Comparison of ENCODE assay signal across 11 cellular contexts in the genomic region with DNA sequence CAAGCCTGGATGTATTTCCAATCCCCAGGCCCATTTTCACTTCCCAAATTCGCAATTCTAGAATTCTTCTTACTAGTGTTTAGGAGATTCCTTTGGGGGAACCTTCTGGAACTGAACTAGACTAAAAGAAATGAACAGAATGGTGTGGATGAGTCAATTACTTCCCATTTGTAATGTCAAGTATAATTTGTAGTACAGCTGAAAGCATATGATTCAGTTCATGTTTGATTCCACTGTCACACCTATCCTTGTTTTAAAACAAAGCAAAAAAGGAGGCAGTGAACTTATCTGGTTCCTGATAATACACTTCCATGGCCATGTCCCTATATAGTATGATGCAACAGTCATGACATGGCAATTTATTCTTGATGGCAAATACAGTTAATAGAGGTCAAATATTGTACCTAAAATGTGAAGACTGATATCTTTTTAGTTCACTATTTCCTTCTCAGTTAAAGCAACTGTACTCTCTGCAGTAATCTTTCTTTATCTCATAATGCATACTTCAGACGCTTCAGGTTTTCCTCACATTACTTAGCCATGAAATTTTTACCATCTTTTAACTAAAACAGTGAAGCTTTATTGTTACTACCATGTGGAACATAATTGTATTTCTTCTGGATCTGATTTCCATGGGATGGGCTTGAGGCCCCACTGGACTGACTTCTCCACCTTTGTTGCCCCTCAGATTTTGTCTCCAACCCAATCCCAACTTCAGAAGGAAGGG. TPM values are rescaled to one million over a fixed set of nuclear protein-coding genes. Genes with fewer than 3 reads are reported as not detected.
DNase-seq lines count a peak whose midpoint lies in the region; ATAC-seq, FAIRE-seq and TF ChIP-seq lines count a peak whose summit lies in the region.
"Had no signal": no experiment of that assay in that cellular context is flagged by ENCODE, and none has a peak within 500 bp of the region (broad histone marks: within the 10 kb centered on the region; RNA-seq: fewer than 3 reads in every experiment).

No MANE protein-coding gene starts in this region.

- H3K4me3 ChIP-seq in hepatocyte = peak overlapping the region; percentile 79
- H3K4me3 ChIP-seq: mucosa of descending colon had no signal

- no peaks in the 10 kb centered on the region for H3K27me3 Mint-ChIP-seq in activated CD4-positive, alpha-beta T cell treated with anti-CD3 and anti-CD28 coated beads, Interleukin-2, amount 10 ng/mL, durations not matched to agents 24 days and 14 days
- H3K27me3 Mint-ChIP-seq in WTC11 (ENCODE audit: low read depth) = no peaks in the 10 kb centered on the region
- H3K27me3 Mint-ChIP-seq in stimulated activated naive CD8-positive, alpha-beta T cell treated with anti-CD3 and anti-CD28 coated beads, Interleukin-15, amount 100 ng/mL, for 72 hours = no peaks in the 10 kb centered on the region

- no peaks in the 10 kb centered on the region for H3K9me2 ChIP-seq in hepatocyte (replicated peaks; ENCODE audit: insufficient read depth)

- TF ChIP-seq CTCF in WTC11 (IDR thresholded peaks at IDR 0.05) (no peak), hepatocyte (IDR thresholded peaks at IDR 0.05; ENCODE audit: poor library complexity) (no peak)

- POLR2A ChIA-PET in WTC11 (lab: Charles Lee) = interaction anchor here (1.2 to 3.3 kb wide), 2 partner anchors 13 to 542 kb away, joined by 3 to 38 read pairs; partner anchors contain the start of gene PIKFYVE

- no peak for DNase-seq in activated CD4-positive, alpha-beta T cell treated with anti-CD3 and anti-CD28 coated beads, Interleukin-2, amount 10 ng/mL, durations not matched to agents 24 days and 14 days
- DNase-seq in activated CD4-positive, alpha-beta T cell treated with anti-CD3 and anti-CD28 coated beads, Interleukin-2, amount 50 U/mL, for 4 hours = no peak
- no peak for DNase-seq in WTC11 (ENCODE audit: low spot score)
- no peak for DNase-seq in hepatocyte (ENCODE audit: low spot score)
- no peak for DNase-seq in stimulated activated naive CD8-positive, alpha-beta T cell treated with anti-CD3 and anti-CD28 coated beads, Interleukin-15, amount 100 ng/mL, for 72 hours
- DNase-seq in hippocampal formation (lab: John Stamatoyannopoulos, UW) = no peak
- no peak for DNase-seq in urothelium cell line (ENCODE audit: low spot score)
- DNase-seq: activated T-cell treated with anti-CD3 and anti-CD28 coated beads for 4 hours, mucosa of descending colon, NCI-H1694 treated with DMSO at 0.1 percent for 48 hours had no signal

- H3K27ac Mint-ChIP-seq in activated CD4-positive, alpha-beta T cell treated with anti-CD3 and anti-CD28 coated beads, Interleukin-2, amount 10 ng/mL, durations not matched to agents 24 days and 14 days = no peak overlapping the region
- peak overlapping the region; percentile 92 for H3K27ac Mint-ChIP-seq in WTC11
- H3K27ac Mint-ChIP-seq in stimulated activated naive CD8-positive, alpha-beta T cell treated with anti-CD3 and anti-CD28 coated beads, Interleukin-15, amount 100 ng/mL, for 72 hours = peak overlapping the region in 1 of 2 donors; percentile 59

- FAIRE-seq in urothelium cell line (lab: Jason Lieb, UNC) = no peak

- peaks cover 22% of the 10 kb centered on the region for H3K4me1 Mint-ChIP-seq in activated CD4-positive, alpha-beta T cell treated with anti-CD3 and anti-CD28 coated beads, Interleukin-2, amount 10 ng/mL, durations not matched to agents 24 days and 14 days
- peaks cover 46% of the 10 kb centered on the region for H3K4me1 Mint-ChIP-seq in WTC11
- H3K4me1 Mint-ChIP-seq in stimulated activated naive CD8-positive, alpha-beta T cell treated with anti-CD3 and anti-CD28 coated beads, Interleukin-15, amount 100 ng/mL, for 72 hours = peaks cover 16% of the 10 kb centered on the region

- H3K79me2 ChIP-seq in hepatocyte = peaks cover 33% of the 10 kb centered on the region

- peak overlapping the region; percentile 78 for H3K27ac ChIP-seq in hepatocyte

- CTCF ChIA-PET in WTC11 (lab: Charles Lee) = interaction anchor here (3.5 to 3.9 kb wide), 2 partner anchors 14 to 77 kb away, joined by 37 to 91 read pairs; partner anchors contain the start of gene PIKFYVE

- peaks cover 7% of the 10 kb centered on the region for H4K20me1 ChIP-seq in hepatocyte (ENCODE audit: insufficient read depth, poor library complexity, severe bottlenecking)

- H3K9me3 Mint-ChIP-seq in activated CD4-positive, alpha-beta T cell treated with anti-CD3 and anti-CD28 coated beads, Interleukin-2, amount 10 ng/mL, durations not matched to agents 24 days and 14 days = no peaks in the 10 kb centered on the region
- H3K9me3 Mint-ChIP-seq in WTC11 = no peaks in the 10 kb centered on the region
- H3K9me3 Mint-ChIP-seq in stimulated activated naive CD8-positive, alpha-beta T cell treated with anti-CD3 and anti-CD28 coated beads, Interleukin-15, amount 100 ng/mL, for 72 hours = no peaks in the 10 kb centered on the region

- no peaks in the 10 kb centered on the region for H3K36me3 ChIP-seq in hepatocyte (replicated peaks; ENCODE audit: insufficient read depth, low read depth)

- H3K4me3 Mint-ChIP-seq in activated CD4-positive, alpha-beta T cell treated with anti-CD3 and anti-CD28 coated beads, Interleukin-2, amount 10 ng/mL, durations not matched to agents 24 days and 14 days = peak overlapping the region; percentile 97
- H3K4me3 Mint-ChIP-seq in WTC11 = peak overlapping the region; percentile 99
- peak overlapping the region; percentile 92 to 99 for H3K4me3 Mint-ChIP-seq in stimulated activated naive CD8-positive, alpha-beta T cell treated with anti-CD3 and anti-CD28 coated beads, Interleukin-15, amount 100 ng/mL, for 72 hours

- 54% methylated on average over 2 of the region's 2 CpGs for WGBS in hepatocyte (ENCODE audit: low lambda C conversion rate, missing lambda C conversion rate)

- H3K4me2 ChIP-seq in hepatocyte = peak overlapping the region; percentile 90

- no peak overlapping the region for H2AFZ ChIP-seq in hepatocyte

- no peaks in the 10 kb centered on the region for H3K27me3 ChIP-seq in hepatocyte

- ATAC-seq in WTC11 (no peak), GM21576 (IDR thresholded peaks at IDR 0.05; ENCODE audit: unreplicated experiment) (no peak)
- no peak for ATAC-seq in stimulated activated naive CD8-positive, alpha-beta T cell treated with anti-CD3 and anti-CD28 coated beads, Interleukin-15, amount 100 ng/mL, for 72 hours

- H3K4me1 ChIP-seq in hepatocyte (ENCODE audit: insufficient read depth) = peaks cover 32% of the 10 kb centered on the region

- intact Hi-C loops in activated CD4-positive, alpha-beta T cell treated with anti-CD3 and anti-CD28 coated beads, Interleukin-2, amount 10 ng/mL, durations not matched to agents 24 days and 14 days (cut with micrococcal nuclease) = loop anchor here (5.0 kb wide), 2 partner anchors 626 to 721 kb away; partner anchors contain the start of gene METTL21A

- no peaks in the 10 kb centered on the region for H3K9me3 ChIP-seq in hepatocyte (ENCODE audit: low read depth)
- H3K9me3 ChIP-seq: mucosa of descending colon had no signal

- H3K36me3 Mint-ChIP-seq in activated CD4-positive, alpha-beta T cell treated with anti-CD3 and anti-CD28 coated beads, Interleukin-2, amount 10 ng/mL, durations not matched to agents 24 days and 14 days (ENCODE audit: low read depth) = peaks cover 25% of the 10 kb centered on the region
- peaks cover 56% of the 10 kb centered on the region for H3K36me3 Mint-ChIP-seq in WTC11

TF ChIP-seq in WTC11, 78 proteins besides CTCF, POLR2A, EP300 and RAD21:
- TF ChIP-seq GABPB1 (CRISPR knock-in tag; IDR thresholded peaks at IDR 0.05) = peak; percentile 91
- TF ChIP-seq ZNF396 (CRISPR knock-in tag; IDR thresholded peaks at IDR 0.05; ENCODE audit: borderline replicate concordance) = no peak

RNA-seq across cellular contexts. Expression of gene IDH1, which starts 1.9 kb away (rescaled TPM):
- total RNA-seq in activated CD4-positive, alpha-beta T cell treated with anti-CD3 and anti-CD28 coated beads, Interleukin-2, amount 10 ng/mL, durations not matched to agents 24 days and 14 days = 25.4 and 26.0 TPM in 2 replicates
- total RNA-seq in WTC11 (2021) (280 to 352 TPM (median 291 TPM) in 3 replicates), hepatocyte (404 and 411 TPM in 2 replicates)
- polyA plus RNA-seq in hepatocyte = 235 and 263 TPM in 2 replicates

RNA-seq across cellular contexts. Expression of gene PIKFYVE, which starts 13.1 kb away (rescaled TPM):
- total RNA-seq in activated CD4-positive, alpha-beta T cell treated with anti-CD3 and anti-CD28 coated beads, Interleukin-2, amount 10 ng/mL, durations not matched to agents 24 days and 14 days = 27.3 and 29.4 TPM in 2 replicates
- 28.9 to 36.1 TPM (median 33.6 TPM) in 3 replicates for total RNA-seq in WTC11 (2021)
- total RNA-seq in hepatocyte = 30.3 and 30.7 TPM in 2 replicates
- polyA plus RNA-seq in hepatocyte = 6.1 and 7.3 TPM in 2 replicates

Comparison
In these comparisons a context has a peak if more than half of its experiments do, and no peak if none do; other contexts are left out.
1. RNA of gene IDH1, which starts 1.9 kb away (total RNA-seq): 404 to 411 TPM in hepatocyte and 280 to 352 TPM in WTC11; 25.4 to 26.0 TPM in activated CD4-positive, alpha-beta T cell treated with anti-CD3 and anti-CD28 coated beads, Interleukin-2, amount 10 ng/mL, durations not matched to agents 24 days and 14 days; every median in the first group is over 10 times any median in the second.
2. Peak in every context shown above with its lines, with median percentiles within 50 percentile points of each other: H3K4me3 Mint-ChIP-seq.